1 cellular context compared by ENCODE assay signal in genomic region chr5:179288101-179288808, GRCh38.
A peak's percentile ranks its signal among the peaks of the same experiment; 100 is the strongest.
TF ChIP-seq lines count a peak whose summit lies in the region.

No MANE protein-coding gene starts in this region.

TF ChIP-seq in SK-N-SH, 30 proteins besides CTCF, POLR2A, EP300 and RAD21 (continued from another document):
- TF ChIP-seq IRF3 (IDR thresholded peaks at IDR 0.05; ENCODE audit: low read depth, low read length) (no peak), MEF2A (IDR thresholded peaks at IDR 0.05; ENCODE audit: borderline replicate concordance, low read depth) (no peak), ZBTB33 (IDR thresholded peaks at IDR 0.05; ENCODE audit: borderline replicate concordance, low read depth) (no peak), USF1 (IDR thresholded peaks at IDR 0.05; ENCODE audit: borderline replicate concordance, low read depth) (no peak), FOXM1 (IDR thresholded peaks at IDR 0.05; ENCODE audit: low read depth) (no peak), MXI1 (IDR thresholded peaks at IDR 0.05; ENCODE audit: low read depth, low read length) (peak; percentile 62; the same call in 1 of the 2 replicates), SMC3 (IDR thresholded peaks at IDR 0.05; ENCODE audit: low read depth, low read length) (no peak), CHD2 (IDR thresholded peaks at IDR 0.05; ENCODE audit: low read length, partially characterized antibody) (peak; percentile 78), TCF12 (IDR thresholded peaks at IDR 0.05) (no peak), MAX (IDR thresholded peaks at IDR 0.05; ENCODE audit: low read depth) (no peak), TAF1 (IDR thresholded peaks at IDR 0.05; ENCODE audit: borderline replicate concordance, low read depth, low read length) (no peak), PBX3 (IDR thresholded peaks at IDR 0.05) (no peak), JUND (IDR thresholded peaks at IDR 0.05) (no peak), EZH2phosphoT487 (IDR thresholded peaks at IDR 0.05; ENCODE audit: borderline replicate concordance, low read depth) (no peak), RCOR1 (IDR thresholded peaks at IDR 0.05; ENCODE audit: low read length) (peak; percentile 56; the same call in 1 of the 2 replicates), POLR2AphosphoS5 (IDR thresholded peaks at IDR 0.05; ENCODE audit: low read depth, low read length) (no peak), YY1 (IDR thresholded peaks at IDR 0.05; ENCODE audit: low read depth) (no peak), SIN3A (IDR thresholded peaks at IDR 0.05; ENCODE audit: borderline replicate concordance, low read depth, low read length) (no peak), GABPA (IDR thresholded peaks at IDR 0.05; ENCODE audit: low read depth) (no peak)
